1 cellular context compared by ENCODE assay signal in the genomic region with DNA sequence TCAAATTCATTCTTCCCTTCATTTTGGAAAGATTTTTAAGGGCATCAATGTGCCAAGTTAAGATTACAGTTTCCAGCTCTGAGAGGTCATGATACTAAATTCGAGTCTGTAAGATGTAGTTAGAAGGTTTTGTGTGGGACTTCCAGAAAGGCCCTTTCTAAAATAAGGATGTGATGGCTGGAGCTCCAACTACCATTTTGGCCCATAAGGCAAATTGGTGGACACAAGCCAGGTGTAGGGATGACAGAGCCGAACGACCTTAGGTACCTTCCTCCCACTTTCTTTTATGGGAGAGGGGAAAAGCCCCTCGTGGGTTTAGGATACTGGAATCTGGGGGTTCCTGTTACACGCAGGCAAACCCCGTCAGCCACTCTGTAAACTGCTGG.
TF ChIP-seq lines count a peak whose summit lies in the region.

No MANE protein-coding gene starts in this region.

TF ChIP-seq in liver, 16 proteins besides CTCF, POLR2A, EP300 and RAD21 (continued from another document):
- TF ChIP-seq, protein P1, sequence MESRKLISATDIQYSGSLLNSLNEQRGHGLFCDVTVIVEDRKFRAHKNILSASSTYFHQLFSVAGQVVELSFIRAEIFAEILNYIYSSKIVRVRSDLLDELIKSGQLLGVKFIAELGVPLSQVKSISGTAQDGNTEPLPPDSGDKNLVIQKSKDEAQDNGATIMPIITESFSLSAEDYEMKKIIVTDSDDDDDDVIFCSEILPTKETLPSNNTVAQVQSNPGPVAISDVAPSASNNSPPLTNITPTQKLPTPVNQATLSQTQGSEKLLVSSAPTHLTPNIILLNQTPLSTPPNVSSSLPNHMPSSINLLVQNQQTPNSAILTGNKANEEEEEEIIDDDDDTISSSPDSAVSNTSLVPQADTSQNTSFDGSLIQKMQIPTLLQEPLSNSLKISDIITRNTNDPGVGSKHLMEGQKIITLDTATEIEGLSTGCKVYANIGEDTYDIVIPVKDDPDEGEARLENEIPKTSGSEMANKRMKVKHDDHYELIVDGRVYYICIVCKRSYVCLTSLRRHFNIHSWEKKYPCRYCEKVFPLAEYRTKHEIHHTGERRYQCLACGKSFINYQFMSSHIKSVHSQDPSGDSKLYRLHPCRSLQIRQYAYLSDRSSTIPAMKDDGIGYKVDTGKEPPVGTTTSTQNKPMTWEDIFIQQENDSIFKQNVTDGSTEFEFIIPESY (IDR thresholded peaks at IDR 0.05): no peak
- TF ChIP-seq FOXA2 (IDR thresholded peaks at IDR 0.05): no peak
- no peak for TF ChIP-seq HNF4G (IDR thresholded peaks at IDR 0.05)
- no peak for TF ChIP-seq EGR1 (IDR thresholded peaks at IDR 0.05; ENCODE audit: low read depth in 2 of 2)
TF ChIP-seq in liver: peak in this region for 0.
